In the genomic region with DNA sequence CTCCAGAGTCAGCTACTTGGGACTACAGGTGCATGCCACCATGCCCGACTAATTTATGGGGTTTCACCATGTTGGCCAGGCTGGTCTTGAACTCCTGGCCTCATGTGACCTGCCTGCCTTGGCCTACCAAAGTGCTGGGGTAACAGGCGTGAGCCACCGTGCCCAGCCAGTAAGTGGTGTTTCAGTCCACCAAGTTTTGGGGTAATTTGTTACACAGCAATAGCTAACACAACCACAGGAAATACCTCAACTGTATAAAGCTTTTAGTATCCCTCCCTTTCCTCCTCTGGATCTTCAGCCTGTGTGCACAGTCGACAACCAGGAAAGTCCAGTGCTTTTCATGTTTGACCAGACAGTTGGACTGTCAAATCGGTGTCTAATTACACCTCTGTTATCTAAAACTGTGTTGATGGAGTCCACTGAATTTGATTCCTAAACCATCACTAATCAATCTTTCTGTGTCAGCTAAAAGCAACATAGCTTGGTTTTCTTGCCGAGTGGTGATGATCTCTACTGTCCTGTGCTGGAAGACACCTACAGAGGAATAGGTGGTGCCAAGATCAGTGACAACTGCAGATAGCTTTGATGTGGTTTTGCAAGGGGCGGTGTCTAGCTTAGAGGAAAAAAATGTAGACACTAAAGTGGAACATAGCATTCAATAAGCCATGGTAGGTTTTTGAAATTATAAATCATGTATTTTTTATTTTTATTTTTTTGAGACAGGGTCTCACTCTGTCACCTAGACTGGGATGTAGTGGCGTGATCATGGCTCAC, we compare ENCODE assay signal across 13 cellular contexts. TPM values are rescaled to one million over a fixed set of nuclear protein-coding genes. Genes with fewer than 3 reads are reported as not detected.
A peak's percentile ranks its signal among the peaks of the same experiment; 100 is the strongest.
DNase-seq lines count a peak whose midpoint lies in the region; ATAC-seq and TF ChIP-seq lines count a peak whose summit lies in the region.
"Had no signal": no experiment of that assay in that cellular context is flagged by ENCODE, and none has a peak within 500 bp of the region (broad histone marks: within the 10 kb centered on the region; RNA-seq: fewer than 3 reads in every experiment).

No MANE protein-coding gene starts in this region.

- peaks cover 57% of the 10 kb centered on the region for H3K36me3 Mint-ChIP-seq in activated naive CD4-positive, alpha-beta T cell treated with anti-CD3 and anti-CD28 coated beads, Interleukin-2, amount 10 ng/mL, durations not matched to agents 7 days and 5 days
- peaks cover 62% of the 10 kb centered on the region for H3K36me3 Mint-ChIP-seq in WTC11

- peak overlapping the region; percentile 76 for H3K27ac Mint-ChIP-seq in activated naive CD4-positive, alpha-beta T cell treated with anti-CD3 and anti-CD28 coated beads, Interleukin-2, amount 10 ng/mL, durations not matched to agents 7 days and 5 days
- H3K27ac Mint-ChIP-seq in WTC11, result no peak overlapping the region

- CTCF ChIA-PET in HEK293 (lab: Yijun Ruan, JAX), result interaction anchor here (0.6 to 0.7 kb wide), 2 partner anchors 21 to 172 kb away, joined by 3 read pairs; no protein-coding TSS in a partner anchor
- CTCF ChIA-PET in activated naive CD4-positive, alpha-beta T cell treated with anti-CD3 and anti-CD28 coated beads, Interleukin-2, amount 10 ng/mL, durations not matched to agents 7 days and 5 days (lab: Charles Lee), result interaction anchor here (0.9 to 1.2 kb wide), 3 partner anchors 10 to 38 kb away, joined by 3 to 4 read pairs (median 4); a partner anchor contains a TSS
- CTCF ChIA-PET in WTC11 (lab: Charles Lee), result no interaction called here

- TF ChIP-seq CTCF in HEK293 (tag by site-specific recombination; IDR thresholded peaks at IDR 0.05) (no peak), WTC11 (IDR thresholded peaks at IDR 0.05) (no peak)

- no peaks in the 10 kb centered on the region for H3K9me3 ChIP-seq in HEK293 (ENCODE audit: control insufficient read depth, insufficient read depth, low read depth, low read length)

- ATAC-seq in WTC11, result no peak
- no peak for ATAC-seq in HG03159 (IDR thresholded peaks at IDR 0.05; ENCODE audit: unreplicated experiment)
- no peak for ATAC-seq in HG03432 (IDR thresholded peaks at IDR 0.05; ENCODE audit: unreplicated experiment)

- no peak overlapping the region for H3K27ac ChIP-seq in HEK293 (ENCODE audit: extremely low read depth, low read depth, low read length)
- H3K27ac ChIP-seq: RWPE1, WERI-Rb-1 had no signal

- peak; percentile 36 for DNase-seq in activated CD4-positive, alpha-beta T cell treated with anti-CD3 and anti-CD28 coated beads for 48 hours
- peak; percentile 83 for DNase-seq in activated naive CD4-positive, alpha-beta T cell treated with anti-CD3 and anti-CD28 coated beads, Interleukin-2, amount 10 ng/mL, durations not matched to agents 7 days and 5 days
- peak; percentile 12 for DNase-seq in stimulated activated CD4-positive, alpha-beta T cell treated with anti-CD3 and anti-CD28 coated beads, Interleukin-4, amount 100 ng/mL, for 1 hour
- DNase-seq in WTC11 (ENCODE audit: low spot score), result no peak
- no peak for DNase-seq in NCI-H526 treated with DMSO at 0.1 percent for 48 hours (lab: John Stamatoyannopoulos, UW)
- DNase-seq: mesenchymal stem cell, NCI-H1092, NCI-H510A treated with DMSO at 0.1 percent for 48 hours, WERI-Rb-1 had no signal

- H3K27me3 Mint-ChIP-seq in activated naive CD4-positive, alpha-beta T cell treated with anti-CD3 and anti-CD28 coated beads, Interleukin-2, amount 10 ng/mL, durations not matched to agents 7 days and 5 days, result no peaks in the 10 kb centered on the region
- H3K27me3 Mint-ChIP-seq in WTC11 (ENCODE audit: low read depth), result no peaks in the 10 kb centered on the region

- peaks cover 31 to 85% of the 10 kb centered on the region in 2 experiments for H3K36me3 ChIP-seq in HEK293 (ENCODE audit: control insufficient read depth in 2 of 2, insufficient read depth in 1 of 2, low read length in 2 of 2)

- peaks cover 9% of the 10 kb centered on the region for H3K9me3 Mint-ChIP-seq in activated naive CD4-positive, alpha-beta T cell treated with anti-CD3 and anti-CD28 coated beads, Interleukin-2, amount 10 ng/mL, durations not matched to agents 7 days and 5 days
- peaks cover 10% of the 10 kb centered on the region for H3K9me3 Mint-ChIP-seq in WTC11

- H3K4me3 Mint-ChIP-seq in activated naive CD4-positive, alpha-beta T cell treated with anti-CD3 and anti-CD28 coated beads, Interleukin-2, amount 10 ng/mL, durations not matched to agents 7 days and 5 days, result no peak overlapping the region
- no peak overlapping the region for H3K4me3 Mint-ChIP-seq in WTC11

- no peaks in the 10 kb centered on the region for H3K4me1 ChIP-seq in HEK293 (ENCODE audit: control insufficient read depth, insufficient read depth, low read length)

- H3K4me3 ChIP-seq in HEK293 (ENCODE audit: low read depth, low read length), result no peak overlapping the region

- H3K4me1 Mint-ChIP-seq in activated naive CD4-positive, alpha-beta T cell treated with anti-CD3 and anti-CD28 coated beads, Interleukin-2, amount 10 ng/mL, durations not matched to agents 7 days and 5 days, result peaks cover 28% of the 10 kb centered on the region
- no peaks in the 10 kb centered on the region for H3K4me1 Mint-ChIP-seq in WTC11

- POLR2A ChIA-PET in HEK293 (lab: Yijun Ruan, JAX), result interaction anchor here (1.1 kb wide), 1 partner anchor 10 kb away, joined by 3 read pairs; no protein-coding TSS in a partner anchor
- POLR2A ChIA-PET in WTC11 (lab: Charles Lee), result no interaction called here

TF ChIP-seq in HEK293, 187 proteins besides CTCF, POLR2A, EP300 and RAD21:
- TF ChIP-seq ZBTB8A (tag by site-specific recombination; IDR thresholded peaks at IDR 0.05) (no peak), RBAK (tag by site-specific recombination; IDR thresholded peaks at IDR 0.05) (peak; percentile 42; the same call in 1 of the 2 replicates)

TF ChIP-seq in WTC11, 78 proteins besides CTCF, POLR2A, EP300 and RAD21:
- TF ChIP-seq, protein P1, sequence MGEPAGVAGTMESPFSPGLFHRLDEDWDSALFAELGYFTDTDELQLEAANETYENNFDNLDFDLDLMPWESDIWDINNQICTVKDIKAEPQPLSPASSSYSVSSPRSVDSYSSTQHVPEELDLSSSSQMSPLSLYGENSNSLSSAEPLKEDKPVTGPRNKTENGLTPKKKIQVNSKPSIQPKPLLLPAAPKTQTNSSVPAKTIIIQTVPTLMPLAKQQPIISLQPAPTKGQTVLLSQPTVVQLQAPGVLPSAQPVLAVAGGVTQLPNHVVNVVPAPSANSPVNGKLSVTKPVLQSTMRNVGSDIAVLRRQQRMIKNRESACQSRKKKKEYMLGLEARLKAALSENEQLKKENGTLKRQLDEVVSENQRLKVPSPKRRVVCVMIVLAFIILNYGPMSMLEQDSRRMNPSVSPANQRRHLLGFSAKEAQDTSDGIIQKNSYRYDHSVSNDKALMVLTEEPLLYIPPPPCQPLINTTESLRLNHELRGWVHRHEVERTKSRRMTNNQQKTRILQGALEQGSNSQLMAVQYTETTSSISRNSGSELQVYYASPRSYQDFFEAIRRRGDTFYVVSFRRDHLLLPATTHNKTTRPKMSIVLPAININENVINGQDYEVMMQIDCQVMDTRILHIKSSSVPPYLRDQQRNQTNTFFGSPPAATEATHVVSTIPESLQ (CRISPR knock-in tag; IDR thresholded peaks at IDR 0.05), result no peak
- TF ChIP-seq, protein P2, sequence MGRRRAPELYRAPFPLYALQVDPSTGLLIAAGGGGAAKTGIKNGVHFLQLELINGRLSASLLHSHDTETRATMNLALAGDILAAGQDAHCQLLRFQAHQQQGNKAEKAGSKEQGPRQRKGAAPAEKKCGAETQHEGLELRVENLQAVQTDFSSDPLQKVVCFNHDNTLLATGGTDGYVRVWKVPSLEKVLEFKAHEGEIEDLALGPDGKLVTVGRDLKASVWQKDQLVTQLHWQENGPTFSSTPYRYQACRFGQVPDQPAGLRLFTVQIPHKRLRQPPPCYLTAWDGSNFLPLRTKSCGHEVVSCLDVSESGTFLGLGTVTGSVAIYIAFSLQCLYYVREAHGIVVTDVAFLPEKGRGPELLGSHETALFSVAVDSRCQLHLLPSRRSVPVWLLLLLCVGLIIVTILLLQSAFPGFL (CRISPR knock-in tag; IDR thresholded peaks at IDR 0.05; ENCODE audit: borderline replicate concordance), result no peak
- TF ChIP-seq PRRX2 (CRISPR knock-in tag; IDR thresholded peaks at IDR 0.05) (no peak), OVOL2 (CRISPR knock-in tag; IDR thresholded peaks at IDR 0.05; ENCODE audit: borderline replicate concordance) (no peak), ZNF121 (CRISPR knock-in tag; IDR thresholded peaks at IDR 0.05) (no peak), FOXK1 (CRISPR knock-in tag; IDR thresholded peaks at IDR 0.05) (no peak), ATF1 (CRISPR knock-in tag; IDR thresholded peaks at IDR 0.05) (no peak)
- TF ChIP-seq, protein P3, sequence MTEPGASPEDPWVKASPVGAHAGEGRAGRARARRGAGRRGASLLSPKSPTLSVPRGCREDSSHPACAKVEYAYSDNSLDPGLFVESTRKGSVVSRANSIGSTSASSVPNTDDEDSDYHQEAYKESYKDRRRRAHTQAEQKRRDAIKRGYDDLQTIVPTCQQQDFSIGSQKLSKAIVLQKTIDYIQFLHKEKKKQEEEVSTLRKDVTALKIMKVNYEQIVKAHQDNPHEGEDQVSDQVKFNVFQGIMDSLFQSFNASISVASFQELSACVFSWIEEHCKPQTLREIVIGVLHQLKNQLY (CRISPR knock-in tag; IDR thresholded peaks at IDR 0.05), result no peak
- TF ChIP-seq, protein P4, sequence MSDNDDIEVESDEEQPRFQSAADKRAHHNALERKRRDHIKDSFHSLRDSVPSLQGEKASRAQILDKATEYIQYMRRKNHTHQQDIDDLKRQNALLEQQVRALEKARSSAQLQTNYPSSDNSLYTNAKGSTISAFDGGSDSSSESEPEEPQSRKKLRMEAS (CRISPR knock-in tag; IDR thresholded peaks at IDR 0.05), result no peak

RNA-seq across cellular contexts. Expression of a gene that starts 22.2 kb away (rescaled TPM):
- total RNA-seq in WTC11 (2021), result 14.0 to 14.3 TPM (median 14.3 TPM) in 3 replicates

RNA-seq across cellular contexts. Expression of a gene that starts 38.4 kb away (rescaled TPM):
- 18.3 to 23.3 TPM (median 21.0 TPM) in 3 replicates for total RNA-seq in WTC11 (2021)

Comparison
In these comparisons a context has a peak if more than half of its experiments do, and no peak if none do; other contexts are left out.
1. DNase-seq: peak in activated CD4-positive, alpha-beta T cell treated with anti-CD3 and anti-CD28 coated beads for 48 hours (single experiment), activated naive CD4-positive, alpha-beta T cell treated with anti-CD3 and anti-CD28 coated beads, Interleukin-2, amount 10 ng/mL, durations not matched to agents 7 days and 5 days (single experiment) and stimulated activated CD4-positive, alpha-beta T cell treated with anti-CD3 and anti-CD28 coated beads, Interleukin-4, amount 100 ng/mL, for 1 hour (single experiment); none in WTC11 (single experiment) and NCI-H526 treated with DMSO at 0.1 percent for 48 hours (single experiment).